In genomic region chr14:51139221-51139681, GRCh38 we compare ENCODE assay signal across 15 cellular contexts. TPM values are rescaled to one million over a fixed set of nuclear protein-coding genes. Genes with fewer than 3 reads are reported as not detected.
DNase-seq lines count a peak whose midpoint lies in the region; ATAC-seq, FAIRE-seq and TF ChIP-seq lines count a peak whose summit lies in the region.
"Had no signal": no experiment of that assay in that cellular context is flagged by ENCODE, and none has a peak within 500 bp of the region (broad histone marks: within the 10 kb centered on the region; RNA-seq: fewer than 3 reads in every experiment).

No MANE protein-coding gene starts in this region.

- ATAC-seq in stimulated activated naive CD8-positive, alpha-beta T cell treated with anti-CD3 and anti-CD28 coated beads, Interleukin-15, amount 100 ng/mL, for 72 hours: no peak
- no peak for ATAC-seq in GM19452 (IDR thresholded peaks at IDR 0.05; ENCODE audit: unreplicated experiment)
- ATAC-seq in GM21515 (IDR thresholded peaks at IDR 0.05; ENCODE audit: unreplicated experiment): no peak
- no peak for ATAC-seq in HG03469 (IDR thresholded peaks at IDR 0.05; ENCODE audit: unreplicated experiment)
- ATAC-seq: gastrocnemius medialis, left ventricle myocardium superior had no signal

- TF ChIP-seq CTCF in kidney (IDR thresholded peaks at IDR 0.05; ENCODE audit: borderline replicate concordance, extremely low read depth, insufficient read depth): no peak

- peak overlapping the region; percentile 16 to 60 for H3K27ac ChIP-seq in kidney (ENCODE audit: low read depth in 2 of 2, low read length in 2 of 2)
- H3K27ac ChIP-seq: gastrocnemius medialis had no signal

- H3K36me3 ChIP-seq in kidney (ENCODE audit: control insufficient read depth in 1 of 2, insufficient read depth in 2 of 2, low read length in 2 of 2): no peaks in the 10 kb centered on the region
- H3K36me3 ChIP-seq: gastrocnemius medialis had no signal

- no peaks in the 10 kb centered on the region for H3K36me3 Mint-ChIP-seq in stimulated activated naive CD8-positive, alpha-beta T cell treated with anti-CD3 and anti-CD28 coated beads, Interleukin-15, Interleukin-2, amounts not matched to agents 100 ng/mL and 50 ng/mL, for 24 hours (ENCODE audit: low read depth)

- H3K4me3 ChIP-seq in kidney (ENCODE audit: low read length in 2 of 2): peak overlapping the region; percentile 42 to 50
- H3K4me3 ChIP-seq: gastrocnemius medialis had no signal

- H3K4me1 Mint-ChIP-seq in stimulated activated naive CD8-positive, alpha-beta T cell treated with anti-CD3 and anti-CD28 coated beads, Interleukin-15, Interleukin-2, amounts not matched to agents 100 ng/mL and 50 ng/mL, for 24 hours (ENCODE audit: low read depth): no peaks in the 10 kb centered on the region
- H3K4me1 Mint-ChIP-seq in stimulated activated naive CD8-positive, alpha-beta T cell treated with anti-CD3 and anti-CD28 coated beads, Interleukin-15, amount 100 ng/mL, for 72 hours: no peaks in the 10 kb centered on the region

- peaks cover 6% of the 10 kb centered on the region for H3K9me3 Mint-ChIP-seq in stimulated activated naive CD8-positive, alpha-beta T cell treated with anti-CD3 and anti-CD28 coated beads, Interleukin-15, Interleukin-2, amounts not matched to agents 100 ng/mL and 50 ng/mL, for 24 hours
- peaks cover 4 to 9% of the 10 kb centered on the region in 2 donors for H3K9me3 Mint-ChIP-seq in stimulated activated naive CD8-positive, alpha-beta T cell treated with anti-CD3 and anti-CD28 coated beads, Interleukin-15, amount 100 ng/mL, for 72 hours

- DNase-seq in stimulated activated naive CD8-positive, alpha-beta T cell treated with anti-CD3 and anti-CD28 coated beads, Interleukin-15, amount 100 ng/mL, for 72 hours: no peak
- DNase-seq in SW480 (ENCODE audit: low spot score): peak; percentile 2
- no peak for DNase-seq in kidney
- no peak for DNase-seq in superior temporal gyrus (ENCODE audit: extremely low spot score)
- DNase-seq: activated CD4-positive, alpha-beta T cell treated with anti-CD3 and anti-CD28 coated beads for 48 hours; activated naive CD4-positive, alpha-beta T cell treated with Interleukin-2 at 50 U/mL for 16 hours; gastrocnemius medialis; Karpas-422; left ventricle myocardium superior; NCI-H774 had no signal

- H3K4me1 ChIP-seq in kidney (ENCODE audit: control insufficient read depth in 1 of 2, insufficient read depth in 1 of 2, low read depth in 1 of 2, low read length in 2 of 2): peaks cover 3 to 6% of the 10 kb centered on the region in 2 donors
- H3K4me1 ChIP-seq: gastrocnemius medialis had no signal

- no peak overlapping the region for H3K4me3 Mint-ChIP-seq in stimulated activated naive CD8-positive, alpha-beta T cell treated with anti-CD3 and anti-CD28 coated beads, Interleukin-15, Interleukin-2, amounts not matched to agents 100 ng/mL and 50 ng/mL, for 24 hours
- no peak overlapping the region for H3K4me3 Mint-ChIP-seq in stimulated activated naive CD8-positive, alpha-beta T cell treated with anti-CD3 and anti-CD28 coated beads, Interleukin-15, amount 100 ng/mL, for 72 hours

- FAIRE-seq in kidney (lab: Jason Lieb, UNC): no peak
- FAIRE-seq: G401.6 had no signal

- no peak overlapping the region for H3K9ac ChIP-seq in kidney (ENCODE audit: low read length in 2 of 2)

- H3K9me3 ChIP-seq in kidney (ENCODE audit: control insufficient read depth in 1 of 2, low read length in 2 of 2): no peaks in the 10 kb centered on the region
- H3K9me3 ChIP-seq: gastrocnemius medialis had no signal

- peak overlapping the region; percentile 1 for H3K27ac Mint-ChIP-seq in stimulated activated naive CD8-positive, alpha-beta T cell treated with anti-CD3 and anti-CD28 coated beads, Interleukin-15, Interleukin-2, amounts not matched to agents 100 ng/mL and 50 ng/mL, for 24 hours
- H3K27ac Mint-ChIP-seq in stimulated activated naive CD8-positive, alpha-beta T cell treated with anti-CD3 and anti-CD28 coated beads, Interleukin-15, amount 100 ng/mL, for 72 hours: no peak overlapping the region

- intact Hi-C loops in kidney (cut with DNase I): no loop called here

- peaks cover 8% of the 10 kb centered on the region for H3K27me3 Mint-ChIP-seq in stimulated activated naive CD8-positive, alpha-beta T cell treated with anti-CD3 and anti-CD28 coated beads, Interleukin-15, Interleukin-2, amounts not matched to agents 100 ng/mL and 50 ng/mL, for 24 hours
- no peaks in the 10 kb centered on the region for H3K27me3 Mint-ChIP-seq in stimulated activated naive CD8-positive, alpha-beta T cell treated with anti-CD3 and anti-CD28 coated beads, Interleukin-15, amount 100 ng/mL, for 72 hours

RNA-seq across cellular contexts. Expression of gene TRIM9, which starts 44.3 kb away (rescaled TPM):
- total RNA-seq in kidney: 2.0 TPM
- polyA plus RNA-seq in kidney (ENCODE audit: insufficient read depth, low read depth, low replicate concordance): 0.67 TPM
